ENCODE assay signal across 11 cellular contexts in the genomic region with DNA sequence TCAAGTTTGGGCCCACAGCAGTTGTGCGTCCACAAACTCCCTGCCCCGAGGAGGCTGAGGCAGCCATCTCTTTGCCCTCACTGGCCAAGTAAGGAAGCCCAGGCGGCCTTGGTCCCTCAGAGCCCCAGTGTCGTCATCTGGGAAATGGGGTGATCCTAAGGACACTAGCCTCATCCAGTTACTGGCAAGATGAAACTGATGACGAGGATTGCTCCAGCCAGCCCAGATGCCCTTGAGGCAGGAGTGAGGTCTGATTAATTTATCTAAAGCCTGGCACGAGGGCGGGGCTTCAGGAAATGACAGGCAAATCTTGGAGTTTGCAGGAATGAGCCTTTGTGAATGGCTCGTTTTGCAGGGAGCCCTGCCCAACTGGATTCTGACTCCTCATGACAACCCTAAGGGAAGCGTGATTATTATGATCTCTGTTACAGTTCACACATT. TPM values are rescaled to one million over a fixed set of nuclear protein-coding genes. Genes with fewer than 3 reads are reported as not detected.
DNase-seq lines count a peak whose midpoint lies in the region; ATAC-seq, FAIRE-seq and TF ChIP-seq lines count a peak whose summit lies in the region.
"Had no signal": no experiment of that assay in that cellular context is flagged by ENCODE, and none has a peak within 500 bp of the region (broad histone marks: within the 10 kb centered on the region; RNA-seq: fewer than 3 reads in every experiment).

No MANE protein-coding gene starts in this region.

- DNase-seq in Caki2 (ENCODE audit: low read depth) (peak; percentile 51), PC-3 (peak; percentile 49), H1 (ENCODE audit: low read depth in 1 of 2, low spot score in 2 of 2) (no peak), neural crest cell (ENCODE audit: low read depth, low spot score) (no peak), RPMI8226 (no peak), hippocampal formation (lab: John Stamatoyannopoulos, UW) (no peak)
- DNase-seq: activated CD4-positive, CD25-positive, alpha-beta regulatory T cell treated with anti-CD3 and anti-CD28 coated beads, Interleukin-2, amount 50 U/mL, for 72 hours had no signal

- 0 out of 2 replicates have a peak overlapping the region, but pooled peaks have one; percentile 88 for H2BK15ac ChIP-seq in H1 (ENCODE audit: low read length)

- H3K9ac ChIP-seq in PC-3 (ENCODE audit: low read length), result no peak overlapping the region
- no peak overlapping the region for H3K9ac ChIP-seq in H1 (replicated peaks in 1 of 4; ENCODE audit: extremely low read depth in 1 of 4, low read depth in 3 of 4, low read length in 3 of 4)

- H3K9me2 ChIP-seq in PC-3 (replicated peaks; ENCODE audit: low read length), result no peaks in the 10 kb centered on the region

- no TSS peak for BruUV-seq in PC-3 (replicated peaks; lab: Mats Ljungman, UMichigan)

- no peaks in the 10 kb centered on the region for H3K36me3 Mint-ChIP-seq in neural crest cell (ENCODE audit: low read depth)

- H2AK5ac ChIP-seq in H1 (ENCODE audit: low read depth, low read length), result no peak overlapping the region

- peaks cover 38% of the 10 kb centered on the region for H3K4me1 Mint-ChIP-seq in neural crest cell

- H3K4me2 ChIP-seq in PC-3 (ENCODE audit: low read length) (no peak overlapping the region), H1 (ENCODE audit: insufficient read depth in 1 of 2, low read depth in 2 of 2, low read length in 2 of 2) (no peak overlapping the region; a peak in 1 of 4 replicates)

- no peak overlapping the region for H4K8ac ChIP-seq in H1 (ENCODE audit: extremely low read depth, insufficient read depth, low read length)

- no peak for TF ChIP-seq POLR2A in H1 (IDR thresholded peaks at IDR 0.05; ENCODE audit: control extremely low read depth in 1 of 2, low read depth in 2 of 2, low read length in 2 of 2)

- H3K27ac Mint-ChIP-seq in neural crest cell (ENCODE audit: unreplicated experiment), result no peak overlapping the region

- no peak overlapping the region for H3K4ac ChIP-seq in H1 (replicated peaks; ENCODE audit: insufficient read length, low read depth, low read length)

- CTCF ChIA-PET in PC-3 (lab: Charles Lee) (no interaction called here), H1 (lab: Charles Lee; ENCODE audit: partially characterized antibody) (interaction anchor here (0.9 to 10.3 kb wide), 6 partner anchors 12 to 330 kb away, joined by 3 to 101 read pairs (median 8); no protein-coding TSS in a partner anchor)

- no peak overlapping the region for H2BK120ac ChIP-seq in H1 (replicated peaks; ENCODE audit: low read depth, low read length)

- peaks cover 28% of the 10 kb centered on the region for H3K4me1 ChIP-seq in PC-3 (ENCODE audit: insufficient read depth, low read length)
- peaks cover 0 to 13% (median 4%) of the 10 kb centered on the region in 4 experiments; a peak in 5 of 7 replicates for H3K4me1 ChIP-seq in H1 (replicated peaks in 1 of 4; ENCODE audit: control insufficient read depth in 3 of 4, insufficient read depth in 4 of 4, low read length in 3 of 4)

- H3K79me2 ChIP-seq in PC-3 (ENCODE audit: low read length) (no peaks in the 10 kb centered on the region), H1 (ENCODE audit: control insufficient read depth in 1 of 2, insufficient read depth in 2 of 2, low read length in 2 of 2) (no peaks in the 10 kb centered on the region)

- TF ChIP-seq RAD21 in H1 (IDR thresholded peaks at IDR 0.05 in 1 of 2, conservative IDR thresholded peaks at IDR 0.05 in 1 of 2; ENCODE audit: low read depth in 2 of 2, low read length in 2 of 2), result no peak

- no peak overlapping the region for H3K23ac ChIP-seq in H1 (ENCODE audit: insufficient read length)

- no peak overlapping the region for H2BK12ac ChIP-seq in H1 (ENCODE audit: low read depth, low read length)

- H3K27ac ChIP-seq in PC-3 (ENCODE audit: low read length) (no peak overlapping the region), H1 (ENCODE audit: low read depth, low read length) (no peak overlapping the region)

- H4K20me1 ChIP-seq in PC-3 (ENCODE audit: low read length), result no peaks in the 10 kb centered on the region
- peaks cover 7 to 17% of the 10 kb centered on the region in 2 experiments for H4K20me1 ChIP-seq in H1 (replicated peaks in 1 of 2; ENCODE audit: control insufficient read depth in 1 of 2, insufficient read depth in 2 of 2, low read length in 2 of 2)

- no peak overlapping the region for H3K18ac ChIP-seq in H1 (ENCODE audit: extremely low read depth, low read length)

- peak overlapping the region; percentile 98 for H3K4me3 Mint-ChIP-seq in neural crest cell

- no peaks in the 10 kb centered on the region for H3K79me1 ChIP-seq in H1 (ENCODE audit: low read depth, low read length)

- H3F3A ChIP-seq in PC-3 (ENCODE audit: low read length, unreplicated experiment), result no peaks in the 10 kb centered on the region

- no peak overlapping the region for H4K5ac ChIP-seq in H1 (ENCODE audit: insufficient read length, low read depth, low read length)

- intact Hi-C loops in PC-3 (cut with micrococcal nuclease), result no loop called here

- no peaks in the 10 kb centered on the region for H3K27me3 ChIP-seq in PC-3 (ENCODE audit: low read length)
- H3K27me3 ChIP-seq in H1 (replicated peaks in 1 of 4; ENCODE audit: control insufficient read depth in 3 of 4, extremely low read depth in 1 of 4, insufficient read depth in 3 of 4, low read length in 3 of 4), result peaks cover 13 to 38% (median 35%) of the 10 kb centered on the region in 4 experiments

- H4K91ac ChIP-seq in H1 (replicated peaks; ENCODE audit: insufficient read length, low read length), result no peak overlapping the region

- H3K4me3 ChIP-seq in PC-3 (ENCODE audit: low read length), result no peak overlapping the region
- no peak overlapping the region for H3K4me3 ChIP-seq in H1 (ENCODE audit: extremely low read depth in 1 of 4, insufficient read depth in 2 of 4, low read depth in 3 of 4, low read length in 4 of 4)

- POLR2A ChIA-PET in PC-3 (lab: Charles Lee; ENCODE audit: unreplicated experiment) (no interaction called here), H1 (lab: Charles Lee; ENCODE audit: partially characterized antibody) (interaction anchor here (0.8 to 1.5 kb wide), 3 partner anchors 10 to 15 kb away, joined by 3 to 5 read pairs (median 3); no protein-coding TSS in a partner anchor)

- H3K27me3 Mint-ChIP-seq in neural crest cell (ENCODE audit: low read depth), result no peaks in the 10 kb centered on the region

- H3K9me3 Mint-ChIP-seq in neural crest cell, result no peaks in the 10 kb centered on the region

- TF ChIP-seq CTCF in PC-3 (conservative IDR thresholded peaks at IDR 0.05; ENCODE audit: low read depth, low read length) (no peak), H1 (IDR thresholded peaks at IDR 0.05; ENCODE audit: control extremely low read depth in 1 of 3, insufficient read depth in 1 of 3, low read depth in 1 of 3, low read length in 3 of 3) (no peak), neural crest cell (conservative IDR thresholded peaks at IDR 0.05) (no peak)

- no peak for FAIRE-seq in H1 (lab: Jason Lieb, UNC)

- no peak overlapping the region for H3K14ac ChIP-seq in H1 (ENCODE audit: insufficient read length)

- TF ChIP-seq EP300 in H1 (IDR thresholded peaks at IDR 0.05; ENCODE audit: borderline replicate concordance in 1 of 2, low read depth in 2 of 2, low read length in 2 of 2), result no peak

- H3K23me2 ChIP-seq in H1 (ENCODE audit: low read depth, low read length), result peaks cover 7% of the 10 kb centered on the region; the same call in 1 of the 2 replicates

- H3K36me3 ChIP-seq in PC-3 (ENCODE audit: low read depth, low read length) (no peaks in the 10 kb centered on the region), H1 (ENCODE audit: control insufficient read depth in 2 of 4, insufficient read depth in 4 of 4, low read length in 3 of 4) (no peaks in the 10 kb centered on the region)

- no peak for ATAC-seq in PC-3
- ATAC-seq in HG03469 (IDR thresholded peaks at IDR 0.05; ENCODE audit: unreplicated experiment), result no peak
- no peak for ATAC-seq in GM21737 (IDR thresholded peaks at IDR 0.05; ENCODE audit: unreplicated experiment)

- no peaks in the 10 kb centered on the region for H3K9me3 ChIP-seq in PC-3 (ENCODE audit: low read length)
- H3K9me3 ChIP-seq in H1 (ENCODE audit: insufficient read depth in 2 of 2, low read depth in 1 of 2, low read length in 1 of 2), result peaks cover 4 to 9% of the 10 kb centered on the region in 2 experiments

- no peak overlapping the region for H2BK5ac ChIP-seq in H1 (ENCODE audit: low read depth, low read length)

- 83% methylated on average over 9 of the region's 9 CpGs; no CpG with 5 or more reads in 1 of the 2 experiments for WGBS in H1 (ENCODE audit: extremely low coverage in 1 of 2, insufficient coverage in 1 of 2, insufficient read length in 1 of 2, insufficient replicate concordance in 2 of 2, low coverage in 1 of 2, low lambda C conversion rate in 2 of 2, missing lambda C conversion rate in 1 of 2), 2 experiments

- in situ Hi-C loops in Caki2 (cut with HindIII; ENCODE audit: low pct_unique_long_range_greater_than_20kb, low sequenced_read_pairs), result no loop called here

- H2AFZ ChIP-seq in PC-3 (ENCODE audit: low read length) (no peak overlapping the region), H1 (ENCODE audit: low read length) (no peak overlapping the region)

- H3K56ac ChIP-seq in H1 (replicated peaks; ENCODE audit: insufficient read length, low read depth, low read length), result no peak overlapping the region

- H2BK20ac ChIP-seq in H1 (ENCODE audit: low read length), result no peak overlapping the region

RNA-seq across cellular contexts. Expression of a gene that starts 5.6 kb away (rescaled TPM):
- total RNA-seq in Caki2 (2014; rRNA removed; shearing (Covaris generic); ENCODE audit: low replicate concordance), result 5.7 and 13.1 TPM in 2 replicates
- total RNA-seq in PC-3 (2014; rRNA removed), result 2.1 and 3.7 TPM in 2 replicates
- total RNA-seq in H1 (2021; fragmentation: NEBNext Ultra II Directional; extraction: Animal tissue kit (Norgen Biotek cat#: 25700)), result 12.5 and 15.9 TPM in 2 replicates
- polyA plus RNA-seq in H1 (2011; rRNA removed), result 8.7 and 17.0 TPM in 2 replicates
- 10.3 TPM for polyA plus RNA-seq in H1 (2011; cell fraction: cytosol; rRNA removed)
- polyA plus RNA-seq in H1 (2011; cell fraction: nucleus; rRNA removed), result 15.3 TPM
- 5.6 to 13.0 TPM (median 9.4 TPM) in 4 replicates for polyA plus RNA-seq in H1 (2012, experiment 1 of 2)
- polyA plus RNA-seq in H1 (2012, experiment 2 of 2), result 5.2 TPM
- 6.4 TPM for polyA plus RNA-seq in H1 (2013, experiment 1 of 2)
- 5.8 TPM for polyA plus RNA-seq in H1 (2013, experiment 2 of 2)
- polyA minus RNA-seq in H1 (2011; rRNA and poly(A)+ RNA removed), result 3.5 and 7.4 TPM in 2 replicates
- polyA minus RNA-seq in H1 (2011; cell fraction: cytosol; rRNA and poly(A)+ RNA removed), result 10.0 TPM
- polyA minus RNA-seq in H1 (2011; cell fraction: nucleus; rRNA and poly(A)+ RNA removed), result 18.8 TPM
- total RNA-seq in neural crest cell, result 24.5 and 29.1 TPM in 2 replicates
- total RNA-seq: HT1080 had no signal

RNA-seq across cellular contexts. Expression of a gene that starts 21.1 kb away (rescaled TPM):
- not detected in 2 replicates for total RNA-seq in Caki2 (2014; rRNA removed; shearing (Covaris generic); ENCODE audit: low replicate concordance)
- total RNA-seq in PC-3 (2014; rRNA removed) (0.98 TPM in 1 of 2 replicates, not detected in the other), neural crest cell (not detected in 2 replicates)
- not detected in 2 replicates for total RNA-seq in H1 (2021; fragmentation: NEBNext Ultra II Directional; extraction: Animal tissue kit (Norgen Biotek cat#: 25700))
- polyA plus RNA-seq in H1 (2011; rRNA removed), result 0.11 TPM in 1 of 2 replicates, not detected in the other
- 0.09 TPM for polyA plus RNA-seq in H1 (2011; cell fraction: cytosol; rRNA removed)
- not detected for polyA plus RNA-seq in H1 (2011; cell fraction: nucleus; rRNA removed)
- not detected in 4 replicates for polyA plus RNA-seq in H1 (2012, experiment 1 of 2)
- not detected for polyA plus RNA-seq in H1 (2012, experiment 2 of 2)
- polyA plus RNA-seq in H1 (2013, experiment 1 of 2), result not detected
- polyA plus RNA-seq in H1 (2013, experiment 2 of 2), result 0.06 TPM
- not detected in 2 replicates for polyA minus RNA-seq in H1 (2011; rRNA and poly(A)+ RNA removed)
- polyA minus RNA-seq in H1 (2011; cell fraction: cytosol; rRNA and poly(A)+ RNA removed), result not detected
- polyA minus RNA-seq in H1 (2011; cell fraction: nucleus; rRNA and poly(A)+ RNA removed), result not detected
- total RNA-seq: HT1080, NCI-H460 had no signal

RNA-seq across cellular contexts. Expression of a gene that starts 31.5 kb away (rescaled TPM):
- 22.1 TPM in 1 of 2 replicates, not detected in the other for total RNA-seq in Caki2 (2014; rRNA removed; shearing (Covaris generic); ENCODE audit: low replicate concordance)
- total RNA-seq in PC-3 (2014; rRNA removed) (4.1 and 4.5 TPM in 2 replicates), neural crest cell (2.2 and 3.6 TPM in 2 replicates)
- total RNA-seq in H1 (2021; fragmentation: NEBNext Ultra II Directional; extraction: Animal tissue kit (Norgen Biotek cat#: 25700)), result 8.9 and 12.6 TPM in 2 replicates
- polyA plus RNA-seq in H1 (2011; rRNA removed), result 31.5 and 54.3 TPM in 2 replicates
- polyA plus RNA-seq in H1 (2011; cell fraction: cytosol; rRNA removed), result 22.7 TPM
- polyA plus RNA-seq in H1 (2011; cell fraction: nucleus; rRNA removed), result 26.0 TPM
- polyA plus RNA-seq in H1 (2012, experiment 1 of 2), result 9.3 to 41.6 TPM (median 27.4 TPM) in 4 replicates
- 6.6 TPM for polyA plus RNA-seq in H1 (2012, experiment 2 of 2)
- polyA plus RNA-seq in H1 (2013, experiment 1 of 2), result 39.2 TPM
- 41.9 TPM for polyA plus RNA-seq in H1 (2013, experiment 2 of 2)
- polyA minus RNA-seq in H1 (2011; rRNA and poly(A)+ RNA removed), result 3.0 TPM in 2 replicates
- 7.1 TPM for polyA minus RNA-seq in H1 (2011; cell fraction: cytosol; rRNA and poly(A)+ RNA removed)
- polyA minus RNA-seq in H1 (2011; cell fraction: nucleus; rRNA and poly(A)+ RNA removed), result 4.8 TPM
- total RNA-seq: HT1080 had no signal

Comparison
In these comparisons a context has a peak if more than half of its experiments do, and no peak if none do; other contexts are left out.
1. DNase-seq: peak in Caki2 (single experiment) and PC-3 (single experiment); none in H1 (0 of 2), neural crest cell (single experiment), RPMI8226 (single experiment) and hippocampal formation (0 of 2).